In the genomic region with DNA sequence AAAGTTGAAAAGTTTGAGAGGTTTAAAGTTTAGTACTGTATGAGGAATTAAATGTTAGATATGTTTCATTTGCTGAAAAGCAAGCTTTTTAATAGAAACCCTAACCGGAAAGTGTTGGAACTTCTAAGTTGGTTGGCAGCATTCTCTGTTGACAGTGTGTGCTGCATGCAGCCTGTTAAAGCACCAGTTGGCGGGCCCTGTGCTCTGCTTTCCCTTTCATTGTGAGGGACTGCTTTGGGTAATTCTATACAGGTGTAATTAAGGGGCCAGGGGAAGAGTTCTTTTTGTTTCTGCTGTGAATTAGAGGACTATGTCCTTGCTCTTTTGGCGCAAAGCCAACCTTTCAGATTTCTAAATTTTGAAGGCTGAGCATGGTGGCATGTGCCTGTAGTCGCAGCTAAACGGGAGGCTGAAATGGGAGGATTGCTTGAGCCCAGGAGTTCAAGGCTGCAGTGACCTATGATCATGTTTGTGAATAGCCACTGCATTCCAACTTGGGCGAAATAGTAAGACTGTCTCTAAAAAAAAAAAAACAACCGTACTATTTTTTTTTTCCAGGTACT, we compare ENCODE assay signal across 19 cellular contexts. TPM values are rescaled to one million over a fixed set of nuclear protein-coding genes. Genes with fewer than 3 reads are reported as not detected.
A peak's percentile ranks its signal among the peaks of the same experiment; 100 is the strongest.
DNase-seq lines count a peak whose midpoint lies in the region; ATAC-seq and TF ChIP-seq lines count a peak whose summit lies in the region.
"Had no signal": no experiment of that assay in that cellular context is flagged by ENCODE, and none has a peak within 500 bp of the region (broad histone marks: within the 10 kb centered on the region; RNA-seq: fewer than 3 reads in every experiment).

No MANE protein-coding gene starts in this region.

- TF ChIP-seq EP300 in transverse colon (IDR thresholded peaks at IDR 0.05; ENCODE audit: low read depth), result no peak

- no peaks in the 10 kb centered on the region for H3K9me2 ChIP-seq in GM23338 (ENCODE audit: insufficient read depth)

- no peaks in the 10 kb centered on the region for H3K4me1 ChIP-seq in GM23338 (ENCODE audit: insufficient read depth)
- peaks cover 8% of the 10 kb centered on the region for H3K4me1 ChIP-seq in prostate gland (replicated peaks)
- peaks cover 0 to 10% (median 0%) of the 10 kb centered on the region in 4 donors for H3K4me1 ChIP-seq in transverse colon
- H3K4me1 ChIP-seq: esophagus muscularis mucosa, left lung, thyroid gland had no signal

- no peak overlapping the region for H3K4me2 ChIP-seq in GM23338

- peaks cover 8% of the 10 kb centered on the region; the same call in 2 of the 3 replicates for H3K9me3 Mint-ChIP-seq in GM23338
- H3K9me3 Mint-ChIP-seq: HFFc6 had no signal

- no peak for TF ChIP-seq POLR2A in prostate gland (IDR thresholded peaks at IDR 0.05)
- TF ChIP-seq POLR2A in transverse colon (IDR thresholded peaks at IDR 0.05), result no peak

- no peak for TF ChIP-seq CTCF in GM23338 (conservative IDR thresholded peaks at IDR 0.05; ENCODE audit: low read depth in 2 of 2)
- TF ChIP-seq CTCF in prostate gland (IDR thresholded peaks at IDR 0.05), result no peak
- TF ChIP-seq CTCF in transverse colon (IDR thresholded peaks at IDR 0.05), result no peak

- no peaks in the 10 kb centered on the region for H3F3A ChIP-seq in GM23338 (replicated peaks; ENCODE audit: low read depth)

- H3K4me3 Mint-ChIP-seq in GM23338, result no peak overlapping the region
- H3K4me3 Mint-ChIP-seq: activated naive CD8-positive, alpha-beta T cell; HFFc6 had no signal

- 58% methylated on average over 7 of the region's 7 CpGs for WGBS in prostate gland
- 92 to 98% methylated on average over 5 to 7 of the region's 7 CpGs for WGBS in transverse colon (ENCODE audit: low coverage in 1 of 2), 2 donors

- ATAC-seq in GM23338 (peak; percentile 30; the same call in 1 of the 3 replicates), GM18861 (IDR thresholded peaks at IDR 0.05; ENCODE audit: unreplicated experiment) (no peak)
- ATAC-seq: left lung, mucosa of descending colon had no signal

- peaks cover 48% of the 10 kb centered on the region for H4K20me1 ChIP-seq in GM23338 (replicated peaks; ENCODE audit: insufficient read depth)

- no peak overlapping the region for H3K4me3 ChIP-seq in GM23338
- no peak overlapping the region for H3K4me3 ChIP-seq in prostate gland
- H3K4me3 ChIP-seq in transverse colon, result no peak overlapping the region
- H3K4me3 ChIP-seq: esophagus muscularis mucosa, left lung, mucosa of descending colon, SK-N-MC, thyroid gland had no signal

- intact Hi-C loops in prostate gland (cut with DNase I) (no loop called here), transverse colon (cut with DNase I; ENCODE audit: low total_unique reads) (no loop called here)

- H3K36me3 Mint-ChIP-seq in GM23338 (ENCODE audit: low read depth), result peaks cover 71% of the 10 kb centered on the region

- no peaks in the 10 kb centered on the region for H3K27me3 ChIP-seq in GM23338 (ENCODE audit: insufficient read depth)
- H3K27me3 ChIP-seq in prostate gland (replicated peaks; ENCODE audit: insufficient read depth), result no peaks in the 10 kb centered on the region
- H3K27me3 ChIP-seq in transverse colon, result no peaks in the 10 kb centered on the region
- H3K27me3 ChIP-seq: esophagus muscularis mucosa, left lung, thyroid gland had no signal

- H3K27ac Mint-ChIP-seq in GM23338, result no peak overlapping the region
- H3K27ac Mint-ChIP-seq: activated naive CD8-positive, alpha-beta T cell; HFFc6 had no signal

- no peaks in the 10 kb centered on the region for H3K4me1 Mint-ChIP-seq in GM23338

- H3K79me2 ChIP-seq in GM23338 (replicated peaks; ENCODE audit: insufficient read depth), result peaks cover 32% of the 10 kb centered on the region

- in situ Hi-C loops in transverse colon (cut with MboI; ENCODE audit: low pct_ligation_motif_present in 1 of 4, low pct_unique_long_range_greater_than_20kb in 1 of 4, low sequenced_read_pairs in 3 of 4), result no loop called here

- DNase-seq in GM23338 (ENCODE audit: low spot score) (no peak), NCI-H1417 treated with DMSO at 0.1 percent for 48 hours (lab: John Stamatoyannopoulos, UW) (peak; percentile 46), NCI-H69 (lab: John Stamatoyannopoulos, UW) (peak; percentile 92), prostate gland (ENCODE audit: low spot score) (peak; percentile 48), transverse colon (no peak), foreskin melanocyte (no peak)
- DNase-seq: activated CD4-positive, CD25-positive, alpha-beta regulatory T cell treated with anti-CD3 and anti-CD28 coated beads, Interleukin-2, amount 50 U/mL, for 72 hours; effector CD8-positive, alpha-beta T cell; HFFc6; left lung; mucosa of descending colon; NCI-H1930; stimulated activated CD4-positive, alpha-beta T cell treated with anti-CD3 and anti-CD28 coated beads, Interleukin-15, amount 100 ng/mL, for 24 hours; T-helper 9 cell; thyroid gland had no signal

- H3K9me3 ChIP-seq in prostate gland (no peaks in the 10 kb centered on the region), transverse colon (no peaks in the 10 kb centered on the region)
- H3K9me3 ChIP-seq: esophagus muscularis mucosa, left lung, thyroid gland had no signal

- no peak overlapping the region for H2AFZ ChIP-seq in GM23338

- H3K27me3 Mint-ChIP-seq in GM23338 (ENCODE audit: insufficient read depth, low read depth, poor library complexity), result peaks cover 6% of the 10 kb centered on the region
- H3K27me3 Mint-ChIP-seq: activated naive CD8-positive, alpha-beta T cell had no signal

- H3K36me3 ChIP-seq in GM23338 (ENCODE audit: insufficient read depth), result peaks cover 28% of the 10 kb centered on the region
- H3K36me3 ChIP-seq in prostate gland, result peaks cover 0 to 5% of the 10 kb centered on the region in 2 donors
- peaks cover 0 to 51% (median 12%) of the 10 kb centered on the region in 4 donors for H3K36me3 ChIP-seq in transverse colon

- H3K27ac ChIP-seq in GM23338 (ENCODE audit: low read depth) (no peak overlapping the region), prostate gland (peak overlapping the region in 1 of 2 donors; percentile 14), transverse colon (no peak overlapping the region)
- H3K27ac ChIP-seq: esophagus muscularis mucosa, left lung, SK-N-MC, thyroid gland had no signal

TF ChIP-seq in GM23338, 12 proteins besides CTCF, POLR2A, EP300 and RAD21 (continues in another document):
- TF ChIP-seq JUNB (IDR thresholded peaks at IDR 0.05; ENCODE audit: unreplicated experiment), result no peak
- no peak for TF ChIP-seq EZH2 (IDR thresholded peaks at IDR 0.05; ENCODE audit: low read depth, unreplicated experiment)
- TF ChIP-seq STAT1 (IDR thresholded peaks at IDR 0.05; ENCODE audit: unreplicated experiment), result no peak
- TF ChIP-seq ZNF114 (CRISPR knock-in tag; IDR thresholded peaks at IDR 0.05), result no peak
- no peak for TF ChIP-seq POLR2AphosphoS5 (IDR thresholded peaks at IDR 0.05; ENCODE audit: low read depth)
- TF ChIP-seq EZH2phosphoT487 (IDR thresholded peaks at IDR 0.05; ENCODE audit: unreplicated experiment), result no peak

RNA-seq across cellular contexts. Expression of gene PLEKHB2, which starts 20.1 kb away (rescaled TPM):
- total RNA-seq in GM23338 (2014; rRNA removed; shearing (Covaris generic)), result 95.5 and 99.2 TPM in 2 replicates
- 33.4 and 39.8 TPM in 2 replicates for polyA plus RNA-seq in GM23338 (2016; fragmentation: Nextera tagmentation; extraction: Ambion mirVana)
- total RNA-seq in prostate gland, result 100 to 1,000 TPM in 1 of 2 donors, 10 to 100 TPM in 1; 77.1 to 107 TPM
- 100 to 1,000 TPM in 3 of 4 donors, 10 to 100 TPM in 1; 35.4 to 222 (median 131) TPM for total RNA-seq in transverse colon

RNA-seq across cellular contexts. Expression of gene FAM168B, which starts 32.0 kb away (rescaled TPM):
- 70.5 and 76.8 TPM in 2 replicates for total RNA-seq in GM23338 (2014; rRNA removed; shearing (Covaris generic))
- polyA plus RNA-seq in GM23338 (2016; fragmentation: Nextera tagmentation; extraction: Ambion mirVana), result 18.8 and 19.1 TPM in 2 replicates
- 100 to 1,000 TPM; 125 to 192 TPM for total RNA-seq in prostate gland
- 100 to 1,000 TPM in 3 of 4 donors, 10 to 100 TPM in 1; 31.6 to 124 (median 110) TPM for total RNA-seq in transverse colon

Comparison
In these comparisons a context has a peak if more than half of its experiments do, and no peak if none do; other contexts are left out.
1. DNase-seq: peak in NCI-H1417 treated with DMSO at 0.1 percent for 48 hours (single experiment), NCI-H69 (single experiment) and prostate gland (single experiment); none in GM23338 (single experiment), transverse colon (single experiment) and foreskin melanocyte (single experiment).